ENCODE assay signal across 2 cellular contexts in the genomic region with DNA sequence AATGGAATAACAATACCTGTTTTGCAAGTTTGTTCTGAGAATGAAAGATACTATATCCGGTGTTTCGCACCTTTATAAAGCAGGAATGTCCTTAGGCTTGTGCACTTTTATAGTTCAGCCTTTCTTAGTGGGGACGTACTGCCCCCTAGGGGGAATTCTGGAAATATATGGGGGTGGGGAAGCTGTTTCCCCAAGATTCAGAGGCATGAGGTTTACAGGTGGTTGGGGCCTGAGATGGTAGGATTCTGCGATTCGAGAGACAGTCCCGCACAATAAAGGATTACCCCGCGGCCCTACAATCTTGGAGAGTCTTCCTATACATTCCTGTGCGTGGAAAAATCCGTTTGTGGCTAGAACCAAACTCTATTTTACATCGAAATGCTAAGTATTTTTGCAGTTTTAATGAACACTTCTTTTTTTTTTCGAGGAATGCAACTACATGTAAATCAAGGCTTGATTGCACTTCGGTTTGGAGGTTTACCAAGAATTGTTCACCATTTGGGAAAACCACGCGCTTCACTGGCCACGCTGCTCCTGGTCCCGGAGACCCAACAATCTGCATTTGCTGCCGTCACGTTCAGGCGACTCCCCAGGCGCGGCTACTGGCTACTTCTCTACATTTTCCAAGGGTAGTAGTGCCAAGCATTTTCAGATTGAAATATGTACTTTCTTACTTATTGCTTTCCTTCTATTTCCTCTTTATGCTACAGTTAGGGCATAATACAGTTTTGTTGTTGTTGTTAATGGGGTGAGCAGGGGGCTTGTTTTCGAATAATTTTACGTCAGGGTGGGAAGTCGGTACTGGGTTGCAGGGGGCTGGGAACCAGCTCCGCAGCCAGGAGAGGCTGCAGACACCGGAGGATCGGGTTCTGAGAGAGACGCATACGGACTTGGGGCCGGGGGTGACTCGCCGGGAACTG.
TF ChIP-seq lines count a peak whose summit lies in the region.

No MANE protein-coding gene starts in this region.

TF ChIP-seq in HCT116, 20 proteins besides CTCF, POLR2A, EP300 and RAD21:
- TF ChIP-seq JUND (IDR thresholded peaks at IDR 0.05) (no peak), CBX3 (IDR thresholded peaks at IDR 0.05; ENCODE audit: low read depth) (0 out of 2 replicates have a peak, but pooled peaks have one; percentile 36), SP1 (IDR thresholded peaks at IDR 0.05; ENCODE audit: low read depth) (no peak), ELF1 (IDR thresholded peaks at IDR 0.05; ENCODE audit: borderline replicate concordance, low read depth) (no peak), EZH2 (IDR thresholded peaks at IDR 0.05) (no peak), EGR1 (IDR thresholded peaks at IDR 0.05; ENCODE audit: low read depth) (peak; percentile 48; the same call in 1 of the 2 replicates), ZFX (IDR thresholded peaks at IDR 0.05) (no peak), EZH2phosphoT487 (IDR thresholded peaks at IDR 0.05; ENCODE audit: borderline replicate concordance) (no peak), YY1 (IDR thresholded peaks at IDR 0.05; ENCODE audit: extremely low read depth, insufficient replicate concordance, low read depth, low read length) (no peak)
- TF ChIP-seq, protein P1, sequence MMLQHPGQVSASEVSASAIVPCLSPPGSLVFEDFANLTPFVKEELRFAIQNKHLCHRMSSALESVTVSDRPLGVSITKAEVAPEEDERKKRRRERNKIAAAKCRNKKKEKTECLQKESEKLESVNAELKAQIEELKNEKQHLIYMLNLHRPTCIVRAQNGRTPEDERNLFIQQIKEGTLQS (IDR thresholded peaks at IDR 0.05): no peak
- TF ChIP-seq, protein P2, sequence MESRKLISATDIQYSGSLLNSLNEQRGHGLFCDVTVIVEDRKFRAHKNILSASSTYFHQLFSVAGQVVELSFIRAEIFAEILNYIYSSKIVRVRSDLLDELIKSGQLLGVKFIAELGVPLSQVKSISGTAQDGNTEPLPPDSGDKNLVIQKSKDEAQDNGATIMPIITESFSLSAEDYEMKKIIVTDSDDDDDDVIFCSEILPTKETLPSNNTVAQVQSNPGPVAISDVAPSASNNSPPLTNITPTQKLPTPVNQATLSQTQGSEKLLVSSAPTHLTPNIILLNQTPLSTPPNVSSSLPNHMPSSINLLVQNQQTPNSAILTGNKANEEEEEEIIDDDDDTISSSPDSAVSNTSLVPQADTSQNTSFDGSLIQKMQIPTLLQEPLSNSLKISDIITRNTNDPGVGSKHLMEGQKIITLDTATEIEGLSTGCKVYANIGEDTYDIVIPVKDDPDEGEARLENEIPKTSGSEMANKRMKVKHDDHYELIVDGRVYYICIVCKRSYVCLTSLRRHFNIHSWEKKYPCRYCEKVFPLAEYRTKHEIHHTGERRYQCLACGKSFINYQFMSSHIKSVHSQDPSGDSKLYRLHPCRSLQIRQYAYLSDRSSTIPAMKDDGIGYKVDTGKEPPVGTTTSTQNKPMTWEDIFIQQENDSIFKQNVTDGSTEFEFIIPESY (IDR thresholded peaks at IDR 0.05; ENCODE audit: extremely low read depth, insufficient replicate concordance, low read length): no peak
- TF ChIP-seq, protein P3, sequence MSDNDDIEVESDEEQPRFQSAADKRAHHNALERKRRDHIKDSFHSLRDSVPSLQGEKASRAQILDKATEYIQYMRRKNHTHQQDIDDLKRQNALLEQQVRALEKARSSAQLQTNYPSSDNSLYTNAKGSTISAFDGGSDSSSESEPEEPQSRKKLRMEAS (IDR thresholded peaks at IDR 0.05): peak; percentile 65
TF ChIP-seq in HCT116: peak in this region for 3.

TF ChIP-seq in K562, 482 proteins besides CTCF, POLR2A, EP300 and RAD21 (continues in another document):
- TF ChIP-seq SMAD3 (CRISPR knock-in tag; conservative IDR thresholded peaks at IDR 0.05): no peak
- TF ChIP-seq ZEB2 (IDR thresholded peaks at IDR 0.05): 0 out of 2 replicates have a peak, but pooled peaks have one; percentile 42
- TF ChIP-seq MYC (IDR thresholded peaks at IDR 0.05; ENCODE audit: low read depth, low read length): peak; percentile 28; the same call in 1 of the 2 replicates
- no peak for TF ChIP-seq MYC (CRISPR knock-in tag; IDR thresholded peaks at IDR 0.05; ENCODE audit: borderline replicate concordance, low read depth)
- peak; percentile 54; the same call in 1 of the 2 replicates for TF ChIP-seq CC2D1A (IDR thresholded peaks at IDR 0.05)
- no peak for TF ChIP-seq GTF2F1 (IDR thresholded peaks at IDR 0.05; ENCODE audit: low read depth, low read length)
- 0 out of 2 replicates have a peak, but pooled peaks have one; percentile 12 for TF ChIP-seq GABPA (tag; conservative IDR thresholded peaks at IDR 0.05; ENCODE audit: low read depth)
- TF ChIP-seq CAMTA2 (CRISPR knock-in tag; conservative IDR thresholded peaks at IDR 0.05): no peak
- 0 out of 2 replicates have a peak, but pooled peaks have one; percentile 22 for TF ChIP-seq CREM (IDR thresholded peaks at IDR 0.05; ENCODE audit: low read depth)
- TF ChIP-seq RUNX1 (IDR thresholded peaks at IDR 0.05; ENCODE audit: low read depth): no peak
- no peak for TF ChIP-seq RBM39 (optimal IDR thresholded peaks at IDR 0.05; ENCODE audit: low read depth, low read length)
- TF ChIP-seq KLF16 (IDR thresholded peaks at IDR 0.05): 0 out of 2 replicates have a peak, but pooled peaks have one; percentile 8
- TF ChIP-seq DPF2 (IDR thresholded peaks at IDR 0.05): 0 out of 2 replicates have a peak, but pooled peaks have one; percentile 6
- TF ChIP-seq, protein P4, sequence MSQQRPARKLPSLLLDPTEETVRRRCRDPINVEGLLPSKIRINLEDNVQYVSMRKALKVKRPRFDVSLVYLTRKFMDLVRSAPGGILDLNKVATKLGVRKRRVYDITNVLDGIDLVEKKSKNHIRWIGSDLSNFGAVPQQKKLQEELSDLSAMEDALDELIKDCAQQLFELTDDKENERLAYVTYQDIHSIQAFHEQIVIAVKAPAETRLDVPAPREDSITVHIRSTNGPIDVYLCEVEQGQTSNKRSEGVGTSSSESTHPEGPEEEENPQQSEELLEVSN (IDR thresholded peaks at IDR 0.05; ENCODE audit: borderline replicate concordance in 1 of 2, extremely low read depth in 1 of 2, insufficient read depth in 1 of 2, insufficient read length in 1 of 2, low read depth in 1 of 2, low read length in 1 of 2, poor library complexity in 1 of 2, severe bottlenecking in 1 of 2): peak in 1 of 2 experiments; percentile 16
- no peak for TF ChIP-seq ZNF830 (CRISPR knock-in tag; IDR thresholded peaks at IDR 0.05)
- TF ChIP-seq, protein P5, sequence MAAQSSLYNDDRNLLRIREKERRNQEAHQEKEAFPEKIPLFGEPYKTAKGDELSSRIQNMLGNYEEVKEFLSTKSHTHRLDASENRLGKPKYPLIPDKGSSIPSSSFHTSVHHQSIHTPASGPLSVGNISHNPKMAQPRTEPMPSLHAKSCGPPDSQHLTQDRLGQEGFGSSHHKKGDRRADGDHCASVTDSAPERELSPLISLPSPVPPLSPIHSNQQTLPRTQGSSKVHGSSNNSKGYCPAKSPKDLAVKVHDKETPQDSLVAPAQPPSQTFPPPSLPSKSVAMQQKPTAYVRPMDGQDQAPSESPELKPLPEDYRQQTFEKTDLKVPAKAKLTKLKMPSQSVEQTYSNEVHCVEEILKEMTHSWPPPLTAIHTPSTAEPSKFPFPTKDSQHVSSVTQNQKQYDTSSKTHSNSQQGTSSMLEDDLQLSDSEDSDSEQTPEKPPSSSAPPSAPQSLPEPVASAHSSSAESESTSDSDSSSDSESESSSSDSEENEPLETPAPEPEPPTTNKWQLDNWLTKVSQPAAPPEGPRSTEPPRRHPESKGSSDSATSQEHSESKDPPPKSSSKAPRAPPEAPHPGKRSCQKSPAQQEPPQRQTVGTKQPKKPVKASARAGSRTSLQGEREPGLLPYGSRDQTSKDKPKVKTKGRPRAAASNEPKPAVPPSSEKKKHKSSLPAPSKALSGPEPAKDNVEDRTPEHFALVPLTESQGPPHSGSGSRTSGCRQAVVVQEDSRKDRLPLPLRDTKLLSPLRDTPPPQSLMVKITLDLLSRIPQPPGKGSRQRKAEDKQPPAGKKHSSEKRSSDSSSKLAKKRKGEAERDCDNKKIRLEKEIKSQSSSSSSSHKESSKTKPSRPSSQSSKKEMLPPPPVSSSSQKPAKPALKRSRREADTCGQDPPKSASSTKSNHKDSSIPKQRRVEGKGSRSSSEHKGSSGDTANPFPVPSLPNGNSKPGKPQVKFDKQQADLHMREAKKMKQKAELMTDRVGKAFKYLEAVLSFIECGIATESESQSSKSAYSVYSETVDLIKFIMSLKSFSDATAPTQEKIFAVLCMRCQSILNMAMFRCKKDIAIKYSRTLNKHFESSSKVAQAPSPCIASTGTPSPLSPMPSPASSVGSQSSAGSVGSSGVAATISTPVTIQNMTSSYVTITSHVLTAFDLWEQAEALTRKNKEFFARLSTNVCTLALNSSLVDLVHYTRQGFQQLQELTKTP (IDR thresholded peaks at IDR 0.05; ENCODE audit: low read depth in 1 of 2, partially characterized antibody in 2 of 2): peak in 1 of 2 experiments; percentile 86
- no peak for TF ChIP-seq ZNF12 (CRISPR knock-in tag; IDR thresholded peaks at IDR 0.05)
- TF ChIP-seq, protein P6, sequence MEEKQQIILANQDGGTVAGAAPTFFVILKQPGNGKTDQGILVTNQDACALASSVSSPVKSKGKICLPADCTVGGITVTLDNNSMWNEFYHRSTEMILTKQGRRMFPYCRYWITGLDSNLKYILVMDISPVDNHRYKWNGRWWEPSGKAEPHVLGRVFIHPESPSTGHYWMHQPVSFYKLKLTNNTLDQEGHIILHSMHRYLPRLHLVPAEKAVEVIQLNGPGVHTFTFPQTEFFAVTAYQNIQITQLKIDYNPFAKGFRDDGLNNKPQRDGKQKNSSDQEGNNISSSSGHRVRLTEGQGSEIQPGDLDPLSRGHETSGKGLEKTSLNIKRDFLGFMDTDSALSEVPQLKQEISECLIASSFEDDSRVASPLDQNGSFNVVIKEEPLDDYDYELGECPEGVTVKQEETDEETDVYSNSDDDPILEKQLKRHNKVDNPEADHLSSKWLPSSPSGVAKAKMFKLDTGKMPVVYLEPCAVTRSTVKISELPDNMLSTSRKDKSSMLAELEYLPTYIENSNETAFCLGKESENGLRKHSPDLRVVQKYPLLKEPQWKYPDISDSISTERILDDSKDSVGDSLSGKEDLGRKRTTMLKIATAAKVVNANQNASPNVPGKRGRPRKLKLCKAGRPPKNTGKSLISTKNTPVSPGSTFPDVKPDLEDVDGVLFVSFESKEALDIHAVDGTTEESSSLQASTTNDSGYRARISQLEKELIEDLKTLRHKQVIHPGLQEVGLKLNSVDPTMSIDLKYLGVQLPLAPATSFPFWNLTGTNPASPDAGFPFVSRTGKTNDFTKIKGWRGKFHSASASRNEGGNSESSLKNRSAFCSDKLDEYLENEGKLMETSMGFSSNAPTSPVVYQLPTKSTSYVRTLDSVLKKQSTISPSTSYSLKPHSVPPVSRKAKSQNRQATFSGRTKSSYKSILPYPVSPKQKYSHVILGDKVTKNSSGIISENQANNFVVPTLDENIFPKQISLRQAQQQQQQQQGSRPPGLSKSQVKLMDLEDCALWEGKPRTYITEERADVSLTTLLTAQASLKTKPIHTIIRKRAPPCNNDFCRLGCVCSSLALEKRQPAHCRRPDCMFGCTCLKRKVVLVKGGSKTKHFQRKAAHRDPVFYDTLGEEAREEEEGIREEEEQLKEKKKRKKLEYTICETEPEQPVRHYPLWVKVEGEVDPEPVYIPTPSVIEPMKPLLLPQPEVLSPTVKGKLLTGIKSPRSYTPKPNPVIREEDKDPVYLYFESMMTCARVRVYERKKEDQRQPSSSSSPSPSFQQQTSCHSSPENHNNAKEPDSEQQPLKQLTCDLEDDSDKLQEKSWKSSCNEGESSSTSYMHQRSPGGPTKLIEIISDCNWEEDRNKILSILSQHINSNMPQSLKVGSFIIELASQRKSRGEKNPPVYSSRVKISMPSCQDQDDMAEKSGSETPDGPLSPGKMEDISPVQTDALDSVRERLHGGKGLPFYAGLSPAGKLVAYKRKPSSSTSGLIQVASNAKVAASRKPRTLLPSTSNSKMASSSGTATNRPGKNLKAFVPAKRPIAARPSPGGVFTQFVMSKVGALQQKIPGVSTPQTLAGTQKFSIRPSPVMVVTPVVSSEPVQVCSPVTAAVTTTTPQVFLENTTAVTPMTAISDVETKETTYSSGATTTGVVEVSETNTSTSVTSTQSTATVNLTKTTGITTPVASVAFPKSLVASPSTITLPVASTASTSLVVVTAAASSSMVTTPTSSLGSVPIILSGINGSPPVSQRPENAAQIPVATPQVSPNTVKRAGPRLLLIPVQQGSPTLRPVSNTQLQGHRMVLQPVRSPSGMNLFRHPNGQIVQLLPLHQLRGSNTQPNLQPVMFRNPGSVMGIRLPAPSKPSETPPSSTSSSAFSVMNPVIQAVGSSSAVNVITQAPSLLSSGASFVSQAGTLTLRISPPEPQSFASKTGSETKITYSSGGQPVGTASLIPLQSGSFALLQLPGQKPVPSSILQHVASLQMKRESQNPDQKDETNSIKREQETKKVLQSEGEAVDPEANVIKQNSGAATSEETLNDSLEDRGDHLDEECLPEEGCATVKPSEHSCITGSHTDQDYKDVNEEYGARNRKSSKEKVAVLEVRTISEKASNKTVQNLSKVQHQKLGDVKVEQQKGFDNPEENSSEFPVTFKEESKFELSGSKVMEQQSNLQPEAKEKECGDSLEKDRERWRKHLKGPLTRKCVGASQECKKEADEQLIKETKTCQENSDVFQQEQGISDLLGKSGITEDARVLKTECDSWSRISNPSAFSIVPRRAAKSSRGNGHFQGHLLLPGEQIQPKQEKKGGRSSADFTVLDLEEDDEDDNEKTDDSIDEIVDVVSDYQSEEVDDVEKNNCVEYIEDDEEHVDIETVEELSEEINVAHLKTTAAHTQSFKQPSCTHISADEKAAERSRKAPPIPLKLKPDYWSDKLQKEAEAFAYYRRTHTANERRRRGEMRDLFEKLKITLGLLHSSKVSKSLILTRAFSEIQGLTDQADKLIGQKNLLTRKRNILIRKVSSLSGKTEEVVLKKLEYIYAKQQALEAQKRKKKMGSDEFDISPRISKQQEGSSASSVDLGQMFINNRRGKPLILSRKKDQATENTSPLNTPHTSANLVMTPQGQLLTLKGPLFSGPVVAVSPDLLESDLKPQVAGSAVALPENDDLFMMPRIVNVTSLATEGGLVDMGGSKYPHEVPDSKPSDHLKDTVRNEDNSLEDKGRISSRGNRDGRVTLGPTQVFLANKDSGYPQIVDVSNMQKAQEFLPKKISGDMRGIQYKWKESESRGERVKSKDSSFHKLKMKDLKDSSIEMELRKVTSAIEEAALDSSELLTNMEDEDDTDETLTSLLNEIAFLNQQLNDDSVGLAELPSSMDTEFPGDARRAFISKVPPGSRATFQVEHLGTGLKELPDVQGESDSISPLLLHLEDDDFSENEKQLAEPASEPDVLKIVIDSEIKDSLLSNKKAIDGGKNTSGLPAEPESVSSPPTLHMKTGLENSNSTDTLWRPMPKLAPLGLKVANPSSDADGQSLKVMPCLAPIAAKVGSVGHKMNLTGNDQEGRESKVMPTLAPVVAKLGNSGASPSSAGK (IDR thresholded peaks at IDR 0.05): peak; percentile 55
- TF ChIP-seq RB1 (IDR thresholded peaks at IDR 0.05; ENCODE audit: low read depth): 0 out of 2 replicates have a peak, but pooled peaks have one; percentile 18
